ENCODE assay signal across 11 cellular contexts in the genomic region with DNA sequence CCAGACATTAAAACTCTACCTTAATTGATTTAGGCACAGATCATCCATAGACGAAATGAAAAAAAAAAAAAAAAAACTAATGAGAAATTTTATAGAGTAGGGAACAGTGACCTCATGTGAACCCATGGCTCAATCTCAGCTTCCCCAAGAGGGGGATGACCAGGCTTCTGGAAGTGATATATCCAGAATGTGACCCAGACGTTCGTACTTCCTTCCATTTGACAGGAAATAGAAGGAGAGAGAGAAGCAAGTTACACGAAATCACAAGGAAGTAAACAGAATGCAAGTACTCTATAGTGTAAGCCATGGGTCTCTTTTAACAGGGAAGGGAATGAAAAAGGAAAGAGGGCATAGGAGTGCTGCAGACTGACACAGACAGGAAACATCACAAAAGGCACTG. TPM values are rescaled to one million over a fixed set of nuclear protein-coding genes. Genes with fewer than 3 reads are reported as not detected.
A peak's percentile ranks its signal among the peaks of the same experiment; 100 is the strongest.
DNase-seq lines count a peak whose midpoint lies in the region; ATAC-seq and TF ChIP-seq lines count a peak whose summit lies in the region.
"Had no signal": no experiment of that assay in that cellular context is flagged by ENCODE, and none has a peak within 500 bp of the region (broad histone marks: within the 10 kb centered on the region; RNA-seq: fewer than 3 reads in every experiment).

No MANE protein-coding gene starts in this region.

- H3K4me3 Mint-ChIP-seq in activated T-helper 17 cell treated with anti-CD3 and anti-CD28 coated beads, Interleukin-2, amount 50 U/mL, for 72 hours: peak overlapping the region; percentile 62

- DNase-seq in left ventricle myocardium inferior (no peak), ACHN (no peak)
- DNase-seq in stimulated activated naive CD4-positive, alpha-beta T cell treated with Interleukin-2 at 50 U/mL for 16 hours (lab: John Stamatoyannopoulos, UW): no peak
- DNase-seq: mesendoderm; stimulated activated CD8-positive, alpha-beta memory T cell treated with anti-CD3 and anti-CD28 coated beads, Interleukin-4, amount 100 ng/mL, for 48 hours had no signal

- peak overlapping the region; percentile 31 for H3K4me2 ChIP-seq in skeletal muscle satellite cell (ENCODE audit: low read length)
- H3K4me2 ChIP-seq: KMS-11 had no signal

- intact Hi-C loops in left ventricle myocardium inferior (cut with micrococcal nuclease): no loop called here

- H3K27me3 Mint-ChIP-seq in activated T-helper 17 cell treated with anti-CD3 and anti-CD28 coated beads, Interleukin-2, amount 50 U/mL, for 72 hours: no peaks in the 10 kb centered on the region

- no peak overlapping the region for H3K27ac ChIP-seq in HEK293 (ENCODE audit: extremely low read depth, low read depth, low read length)
- peak overlapping the region; percentile 38 for H3K27ac ChIP-seq in left ventricle myocardium inferior (replicated peaks)
- H3K27ac ChIP-seq: KMS-11 had no signal

- H3K4me1 ChIP-seq in HEK293 (ENCODE audit: control insufficient read depth, insufficient read depth, low read length) (peaks cover 10% of the 10 kb centered on the region), left ventricle myocardium inferior (peaks cover 89% of the 10 kb centered on the region), skeletal muscle satellite cell (ENCODE audit: control insufficient read depth, insufficient read depth, low read length) (peaks cover 43% of the 10 kb centered on the region)

- no peak for ATAC-seq in activated T-helper 17 cell treated with anti-CD3 and anti-CD28 coated beads, Interleukin-2, amount 50 U/mL, for 72 hours (replicated peaks)
- ATAC-seq in HG02981 (IDR thresholded peaks at IDR 0.05; ENCODE audit: unreplicated experiment): no peak

- no peaks in the 10 kb centered on the region for H3K9me3 ChIP-seq in HEK293 (ENCODE audit: control insufficient read depth, insufficient read depth, low read depth, low read length)
- no peaks in the 10 kb centered on the region for H3K9me3 ChIP-seq in left ventricle myocardium inferior (replicated peaks)
- H3K9me3 ChIP-seq in skeletal muscle satellite cell (replicated peaks; ENCODE audit: low read length): no peaks in the 10 kb centered on the region

- H3K27ac Mint-ChIP-seq in activated T-helper 17 cell treated with anti-CD3 and anti-CD28 coated beads, Interleukin-2, amount 50 U/mL, for 72 hours: peak overlapping the region; percentile 66

- in situ Hi-C loops in ACHN (cut with HindIII; ENCODE audit: low pct_ligation_motif_present, low pct_unique_long_range_greater_than_20kb, low sequenced_read_pairs): no loop called here

- H3K9ac ChIP-seq in skeletal muscle satellite cell (ENCODE audit: low read depth, low read length): no peak overlapping the region
- H3K9ac ChIP-seq: KMS-11 had no signal

- TF ChIP-seq CTCF in HEK293 (tag by site-specific recombination; IDR thresholded peaks at IDR 0.05) (no peak), left ventricle myocardium inferior (IDR thresholded peaks at IDR 0.05; ENCODE audit: borderline replicate concordance) (no peak)

- H3K36me3 ChIP-seq in HEK293 (ENCODE audit: control insufficient read depth in 2 of 2, insufficient read depth in 1 of 2, low read length in 2 of 2) (peaks cover 9 to 10% of the 10 kb centered on the region in 2 experiments), left ventricle myocardium inferior (peaks cover 34% of the 10 kb centered on the region), skeletal muscle satellite cell (ENCODE audit: insufficient read depth, low read length) (peaks cover 16% of the 10 kb centered on the region)

- H3K27me3 ChIP-seq in left ventricle myocardium inferior (ENCODE audit: low read depth) (no peaks in the 10 kb centered on the region), skeletal muscle satellite cell (ENCODE audit: control insufficient read depth, insufficient read depth, low read length) (no peaks in the 10 kb centered on the region)

- H3K4me1 Mint-ChIP-seq in activated T-helper 17 cell treated with anti-CD3 and anti-CD28 coated beads, Interleukin-2, amount 50 U/mL, for 72 hours: peaks cover 39% of the 10 kb centered on the region

- POLR2A ChIA-PET in HEK293 (lab: Yijun Ruan, JAX): no interaction called here

- H3K4me3 ChIP-seq in HEK293 (ENCODE audit: low read depth, low read length) (no peak overlapping the region), left ventricle myocardium inferior (no peak overlapping the region), skeletal muscle satellite cell (ENCODE audit: low read length) (no peak overlapping the region)
- H3K4me3 ChIP-seq: smooth muscle cell had no signal

- peaks cover 63% of the 10 kb centered on the region for H3K36me3 Mint-ChIP-seq in activated T-helper 17 cell treated with anti-CD3 and anti-CD28 coated beads, Interleukin-2, amount 50 U/mL, for 72 hours (ENCODE audit: low read depth)

- CTCF ChIA-PET in HEK293 (lab: Yijun Ruan, JAX): no interaction called here

- H3K9me3 Mint-ChIP-seq in activated T-helper 17 cell treated with anti-CD3 and anti-CD28 coated beads, Interleukin-2, amount 50 U/mL, for 72 hours: no peaks in the 10 kb centered on the region

TF ChIP-seq in HEK293, 187 proteins besides CTCF, POLR2A, EP300 and RAD21 (continues in another document):
- TF ChIP-seq, protein P1, sequence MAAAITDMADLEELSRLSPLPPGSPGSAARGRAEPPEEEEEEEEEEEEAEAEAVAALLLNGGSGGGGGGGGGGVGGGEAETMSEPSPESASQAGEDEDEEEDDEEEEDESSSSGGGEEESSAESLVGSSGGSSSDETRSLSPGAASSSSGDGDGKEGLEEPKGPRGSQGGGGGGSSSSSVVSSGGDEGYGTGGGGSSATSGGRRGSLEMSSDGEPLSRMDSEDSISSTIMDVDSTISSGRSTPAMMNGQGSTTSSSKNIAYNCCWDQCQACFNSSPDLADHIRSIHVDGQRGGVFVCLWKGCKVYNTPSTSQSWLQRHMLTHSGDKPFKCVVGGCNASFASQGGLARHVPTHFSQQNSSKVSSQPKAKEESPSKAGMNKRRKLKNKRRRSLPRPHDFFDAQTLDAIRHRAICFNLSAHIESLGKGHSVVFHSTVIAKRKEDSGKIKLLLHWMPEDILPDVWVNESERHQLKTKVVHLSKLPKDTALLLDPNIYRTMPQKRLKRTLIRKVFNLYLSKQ (tag by site-specific recombination; IDR thresholded peaks at IDR 0.05; ENCODE audit: borderline replicate concordance): no peak
- TF ChIP-seq ZNF121 (tag by site-specific recombination; IDR thresholded peaks at IDR 0.05) (no peak), WT1 (tag by site-specific recombination; IDR thresholded peaks at IDR 0.05) (peak; percentile 60)
- TF ChIP-seq, protein P2, sequence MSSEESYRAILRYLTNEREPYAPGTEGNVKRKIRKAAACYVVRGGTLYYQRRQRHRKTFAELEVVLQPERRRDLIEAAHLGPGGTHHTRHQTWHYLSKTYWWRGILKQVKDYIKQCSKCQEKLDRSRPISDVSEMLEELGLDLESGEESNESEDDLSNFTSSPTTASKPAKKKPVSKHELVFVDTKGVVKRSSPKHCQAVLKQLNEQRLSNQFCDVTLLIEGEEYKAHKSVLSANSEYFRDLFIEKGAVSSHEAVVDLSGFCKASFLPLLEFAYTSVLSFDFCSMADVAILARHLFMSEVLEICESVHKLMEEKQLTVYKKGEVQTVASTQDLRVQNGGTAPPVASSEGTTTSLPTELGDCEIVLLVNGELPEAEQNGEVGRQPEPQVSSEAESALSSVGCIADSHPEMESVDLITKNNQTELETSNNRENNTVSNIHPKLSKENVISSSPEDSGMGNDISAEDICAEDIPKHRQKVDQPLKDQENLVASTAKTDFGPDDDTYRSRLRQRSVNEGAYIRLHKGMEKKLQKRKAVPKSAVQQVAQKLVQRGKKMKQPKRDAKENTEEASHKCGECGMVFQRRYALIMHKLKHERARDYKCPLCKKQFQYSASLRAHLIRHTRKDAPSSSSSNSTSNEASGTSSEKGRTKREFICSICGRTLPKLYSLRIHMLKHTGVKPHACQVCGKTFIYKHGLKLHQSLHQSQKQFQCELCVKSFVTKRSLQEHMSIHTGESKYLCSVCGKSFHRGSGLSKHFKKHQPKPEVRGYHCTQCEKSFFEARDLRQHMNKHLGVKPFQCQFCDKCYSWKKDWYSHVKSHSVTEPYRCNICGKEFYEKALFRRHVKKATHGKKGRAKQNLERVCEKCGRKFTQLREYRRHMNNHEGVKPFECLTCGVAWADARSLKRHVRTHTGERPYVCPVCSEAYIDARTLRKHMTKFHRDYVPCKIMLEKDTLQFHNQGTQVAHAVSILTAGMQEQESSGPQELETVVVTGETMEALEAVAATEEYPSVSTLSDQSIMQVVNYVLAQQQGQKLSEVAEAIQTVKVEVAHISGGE (tag by site-specific recombination; conservative IDR thresholded peaks at IDR 0.05; ENCODE audit: low read depth): no peak
- TF ChIP-seq, protein P3, sequence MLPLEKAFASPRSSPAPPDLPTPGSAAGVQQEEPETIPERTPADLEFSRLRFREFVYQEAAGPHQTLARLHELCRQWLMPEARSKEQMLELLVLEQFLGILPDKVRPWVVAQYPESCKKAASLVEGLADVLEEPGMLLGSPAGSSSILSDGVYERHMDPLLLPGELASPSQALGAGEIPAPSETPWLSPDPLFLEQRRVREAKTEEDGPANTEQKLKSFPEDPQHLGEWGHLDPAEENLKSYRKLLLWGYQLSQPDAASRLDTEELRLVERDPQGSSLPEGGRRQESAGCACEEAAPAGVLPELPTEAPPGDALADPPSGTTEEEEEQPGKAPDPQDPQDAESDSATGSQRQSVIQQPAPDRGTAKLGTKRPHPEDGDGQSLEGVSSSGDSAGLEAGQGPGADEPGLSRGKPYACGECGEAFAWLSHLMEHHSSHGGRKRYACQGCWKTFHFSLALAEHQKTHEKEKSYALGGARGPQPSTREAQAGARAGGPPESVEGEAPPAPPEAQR (tag by site-specific recombination; IDR thresholded peaks at IDR 0.05): no peak
- TF ChIP-seq, protein P4, sequence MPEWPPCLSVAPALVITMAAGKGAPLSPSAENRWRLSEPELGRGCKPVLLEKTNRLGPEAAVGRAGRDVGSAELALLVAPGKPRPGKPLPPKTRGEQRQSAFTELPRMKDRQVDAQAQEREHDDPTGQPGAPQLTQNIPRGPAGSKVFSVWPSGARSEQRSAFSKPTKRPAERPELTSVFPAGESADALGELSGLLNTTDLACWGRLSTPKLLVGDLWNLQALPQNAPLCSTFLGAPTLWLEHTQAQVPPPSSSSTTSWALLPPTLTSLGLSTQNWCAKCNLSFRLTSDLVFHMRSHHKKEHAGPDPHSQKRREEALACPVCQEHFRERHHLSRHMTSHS (tag by site-specific recombination; IDR thresholded peaks at IDR 0.05): no peak

RNA-seq across cellular contexts. Expression of a gene that starts 10.1 kb away (rescaled TPM):
- total RNA-seq in activated T-helper 17 cell treated with anti-CD3 and anti-CD28 coated beads, Interleukin-2, amount 50 U/mL, for 72 hours: 10 to 100 TPM; 56.9 to 82.3 TPM
- 120 TPM for total RNA-seq in left ventricle myocardium inferior
- total RNA-seq in skeletal muscle satellite cell (2012; rRNA removed): 19.4 and 22.6 TPM in 2 replicates
